Comparison of ENCODE assay signal across 8 cellular contexts in genomic region chr5:50962934-50963646, GRCh38.
DNase-seq lines count a peak whose midpoint lies in the region; ATAC-seq and TF ChIP-seq lines count a peak whose summit lies in the region.

No MANE protein-coding gene starts in this region.

- peak; percentile 98 for TF ChIP-seq CTCF in GM12873 (IDR thresholded peaks at IDR 0.05; ENCODE audit: insufficient read depth, low read depth, low read length, missing control alignments)

- peak; percentile 84 for ATAC-seq in HG02642 (IDR thresholded peaks at IDR 0.05; ENCODE audit: poor library complexity, unreplicated experiment)

- DNase-seq in NCI-H1092 (lab: John Stamatoyannopoulos, UW) (peak; percentile 61), SW 1271 (lab: John Stamatoyannopoulos, UW) (peak; percentile 42 to 73), amniotic epithelial cell (ENCODE audit: low read depth) (peak; percentile 20), hepatic stellate cell (ENCODE audit: low spot score) (peak; percentile 80), retina (peak; percentile 97), cortex of kidney (lab: John Stamatoyannopoulos, UW) (no peak)
